8 cellular contexts compared by ENCODE assay signal in genomic region chr6:107459283-107460073, GRCh38. TPM values are rescaled to one million over a fixed set of nuclear protein-coding genes. Genes with fewer than 3 reads are reported as not detected.
DNase-seq lines count a peak whose midpoint lies in the region; ATAC-seq, FAIRE-seq and TF ChIP-seq lines count a peak whose summit lies in the region.

Gene PDSS2, minus strand, starts transcription at chr6:107459564. Its CDS starts 279 bp downstream, at chr6:107459285.

- peaks cover 18 to 40% (median 29%) of the 10 kb centered on the region in 4 donors for H3K4me1 Mint-ChIP-seq in CD4-positive, CD25-positive, alpha-beta regulatory T cell

- WGBS in HepG2 (ENCODE audit: low lambda C conversion rate) = 0% methylated on average over 15 of the region's 46 CpGs

- no TSS peak for BruUV-seq in HepG2 (replicated peaks; lab: Mats Ljungman, UMichigan)

- ATAC-seq in CD4-positive, CD25-positive, alpha-beta regulatory T cell (ENCODE audit: low read depth in 2 of 2) = peak; percentile 98 to 99
- ATAC-seq in GM19395 (IDR thresholded peaks at IDR 0.05; ENCODE audit: unreplicated experiment) (peak; percentile 96), HG03565 (IDR thresholded peaks at IDR 0.05; ENCODE audit: unreplicated experiment) (peak; percentile 94), HepG2 (peak; percentile 95)

- peak within 1 kb of the TSS; percentile 96 to 100 (median 98) for H3K4me3 Mint-ChIP-seq in CD4-positive, CD25-positive, alpha-beta regulatory T cell

- peak; percentile 93 to 99 for TF ChIP-seq POLR2A in HepG2 (IDR thresholded peaks at IDR 0.05; ENCODE audit: insufficient read depth in 1 of 2, low read depth in 2 of 2, low read length in 2 of 2)

- POLR2A ChIA-PET in HepG2 (lab: Yijun Ruan, JAX) = interaction anchor here (0.6 to 2.9 kb wide), 30 partner anchors 9 to 345 kb away, joined by 3 to 50 read pairs (median 4); partner anchors contain the start of genes BEND3 and SOBP

- peak within 1 kb of the TSS; percentile 94 for H3K4me2 ChIP-seq in HepG2 (ENCODE audit: low read depth, low read length)

- FAIRE-seq in HepG2 (lab: Jason Lieb, UNC) = peak; percentile 96

- H3K27ac ChIP-seq in CD4-positive, CD25-positive, alpha-beta regulatory T cell (ENCODE audit: insufficient read depth, low read length, poor library complexity, severe bottlenecking) = peak within 1 kb of the TSS; percentile 73
- peak within 1 kb of the TSS; percentile 93 for H3K27ac ChIP-seq in HepG2 (ENCODE audit: extremely low read length, insufficient read depth, low read length)

- in situ Hi-C loops in HepG2 (cut with HindIII; ENCODE audit: extremely low pct_ligation_motif_present, low pct_unique_long_range_greater_than_20kb) = loop anchor here (10.0 kb wide), 1 partner anchor 145 kb away; no protein-coding TSS in a partner anchor

- peaks cover 34% of the 10 kb centered on the region for H3K79me2 ChIP-seq in HepG2 (ENCODE audit: insufficient read depth, low read length)

- H2AFZ ChIP-seq in HepG2 (ENCODE audit: low read length) = peak within 1 kb of the TSS; percentile 77

- H3K27ac Mint-ChIP-seq in CD4-positive, CD25-positive, alpha-beta regulatory T cell = peak within 1 kb of the TSS; percentile 97 to 99 (median 98)

- peak within 1 kb of the TSS; percentile 91 for H3K9ac ChIP-seq in HepG2 (ENCODE audit: insufficient read depth, low read depth, low read length)

- H3K9me3 Mint-ChIP-seq in CD4-positive, CD25-positive, alpha-beta regulatory T cell = peaks cover 0 to 2% (median 0%) of the 10 kb centered on the region in 7 donors

- no peaks in the 10 kb centered on the region for H3K9me3 ChIP-seq in CD4-positive, CD25-positive, alpha-beta regulatory T cell (ENCODE audit: control insufficient read depth in 2 of 2, low read length in 2 of 2)
- no peaks in the 10 kb centered on the region for H3K9me3 ChIP-seq in HepG2 (ENCODE audit: low read length)

- intact Hi-C loops in HepG2 (cut with micrococcal nuclease; ENCODE audit: unreplicated experiment) = loop anchor here (1.0 kb wide), 2 partner anchors 31 to 141 kb away; partner anchors contain the start of gene SOBP

- TF ChIP-seq RAD21 in HepG2 (CRISPR knock-in tag; IDR thresholded peaks at IDR 0.05) = peak; percentile 29; the same call in 1 of the 2 replicates

- peak; percentile 85 for TF ChIP-seq CTCF in HepG2 (CRISPR knock-in tag; IDR thresholded peaks at IDR 0.05)

- H4K20me1 ChIP-seq in HepG2 (ENCODE audit: insufficient read depth, low read length) = no peaks in the 10 kb centered on the region

- DNase-seq in CD4-positive, CD25-positive, alpha-beta regulatory T cell = peak; percentile 95 to 97 (median 96)
- peak; percentile 93 for DNase-seq in NCI-H748 treated with DMSO at 0.1 percent for 48 hours (lab: John Stamatoyannopoulos, UW)
- peak; percentile 92 to 96 for DNase-seq in activated CD4-positive, alpha-beta T cell treated with anti-CD3 and anti-CD28 coated beads, Interleukin-2, amount 50 U/mL, for 24 hours (ENCODE audit: low read depth in 1 of 2, low spot score in 1 of 2)
- peak; percentile 96 for DNase-seq in dermis blood vessel endothelial cell
- DNase-seq in HepG2 (ENCODE audit: low spot score) = peak; percentile 97
- peak; percentile 99 for DNase-seq in stimulated activated CD4-positive, alpha-beta T cell treated with anti-CD3 and anti-CD28 coated beads, Interleukin-4, amount 100 ng/mL, for 1 hour

- TF ChIP-seq EP300 in HepG2 (IDR thresholded peaks at IDR 0.05; ENCODE audit: low read depth in 2 of 2, low read length in 2 of 2) (peak in 1 of 2 experiments; percentile 51; a peak in 1 of 4 replicates), HepG2 (CRISPR knock-in tag; IDR thresholded peaks at IDR 0.05; ENCODE audit: borderline replicate concordance) (no peak)

- CTCF ChIA-PET in HepG2 (lab: Yijun Ruan, JAX; ENCODE audit: low intra/inter-chr PET ratio, low total read pairs) = no interaction called here

- peaks cover 4% of the 10 kb centered on the region for H3K36me3 Mint-ChIP-seq in CD4-positive, CD25-positive, alpha-beta regulatory T cell

- no peaks in the 10 kb centered on the region for H3K27me3 ChIP-seq in CD4-positive, CD25-positive, alpha-beta regulatory T cell (ENCODE audit: control insufficient read depth, insufficient read depth, low read length)
- no peaks in the 10 kb centered on the region; a peak in 1 of 5 replicates for H3K27me3 ChIP-seq in HepG2 (ENCODE audit: control insufficient read depth in 1 of 2, insufficient read depth in 2 of 2, low read length in 2 of 2)

- no peaks in the 10 kb centered on the region for H3K36me3 ChIP-seq in CD4-positive, CD25-positive, alpha-beta regulatory T cell (ENCODE audit: control insufficient read depth, insufficient read depth, low read length)
- no peaks in the 10 kb centered on the region for H3K36me3 ChIP-seq in HepG2 (replicated peaks in 1 of 2; ENCODE audit: control insufficient read depth in 1 of 2, insufficient read depth in 2 of 2, low read length in 2 of 2)

- peaks cover 5% of the 10 kb centered on the region for H3K27me3 Mint-ChIP-seq in CD4-positive, CD25-positive, alpha-beta regulatory T cell

- H3K4me1 ChIP-seq in CD4-positive, CD25-positive, alpha-beta regulatory T cell (ENCODE audit: control insufficient read depth, insufficient read depth, low read length, poor library complexity, severe bottlenecking) = peaks cover 12% of the 10 kb centered on the region
- peaks cover 57% of the 10 kb centered on the region for H3K4me1 ChIP-seq in HepG2 (ENCODE audit: insufficient read depth, low read length)

- peak within 1 kb of the TSS; percentile 98 for H3K4me3 ChIP-seq in CD4-positive, CD25-positive, alpha-beta regulatory T cell (ENCODE audit: low read depth, low read length)
- H3K4me3 ChIP-seq in HepG2 (replicated peaks in 1 of 3; ENCODE audit: insufficient read depth in 1 of 3, low read depth in 2 of 3, low read length in 3 of 3) = peak within 1 kb of the TSS; percentile 90 to 98 (median 92)

TF ChIP-seq in HepG2, 621 proteins besides CTCF, POLR2A, EP300 and RAD21 (continues in another document):
- TF ChIP-seq GATA4 (IDR thresholded peaks at IDR 0.05; ENCODE audit: borderline replicate concordance, low read depth) (0 out of 2 replicates have a peak, but pooled peaks have one; percentile 5), ZMYM3 (CRISPR knock-in tag; IDR thresholded peaks at IDR 0.05) (0 out of 2 replicates have a peak, but pooled peaks have one; percentile 13), SP4 (CRISPR knock-in tag; IDR thresholded peaks at IDR 0.05) (peak; percentile 83; the same call in 1 of the 2 replicates), ZNF362 (CRISPR knock-in tag; IDR thresholded peaks at IDR 0.05; ENCODE audit: borderline replicate concordance) (0 out of 2 replicates have a peak, but pooled peaks have one; percentile 41), U2AF1 (optimal IDR thresholded peaks at IDR 0.05; ENCODE audit: low read depth, low read length) (peak; percentile 22)

RNA-seq across cellular contexts. Expression of gene PDSS2, which starts in this region (rescaled TPM):
- 13.7 TPM for total RNA-seq in CD4-positive, CD25-positive, alpha-beta regulatory T cell
- polyA plus RNA-seq in CD4-positive, CD25-positive, alpha-beta regulatory T cell = 10 to 100 TPM; 11.6 to 18.8 (median 15.4) TPM
- total RNA-seq in dermis blood vessel endothelial cell (6.6 and 9.1 TPM in 2 replicates), HepG2 (2016; rRNA removed; fragmentation: Illumina TruSeq; extraction: Trizol) (17.0 and 23.7 TPM in 2 replicates)
- total RNA-seq in HepG2 (2016; cell fraction: cytosol; rRNA removed; fragmentation: Illumina TruSeq; extraction: Trizol; ENCODE audit: low read depth) = 2.9 and 3.2 TPM in 2 replicates
- 18.3 and 23.8 TPM in 2 replicates for total RNA-seq in HepG2 (2016; cell fraction: insoluble cytoplasmic fraction; rRNA removed; fragmentation: Illumina TruSeq; extraction: Trizol)
- total RNA-seq in HepG2 (2016; cell fraction: membrane; rRNA removed; fragmentation: Illumina TruSeq; extraction: Trizol) = 9.3 and 9.5 TPM in 2 replicates
- 14.1 and 15.4 TPM in 2 replicates for total RNA-seq in HepG2 (2016; cell fraction: nucleus; rRNA removed; fragmentation: Illumina TruSeq; extraction: Trizol)
- 12.5 and 16.2 TPM in 2 replicates for polyA plus RNA-seq in HepG2 (2011; rRNA removed)
- 9.6 and 11.7 TPM in 2 replicates for polyA plus RNA-seq in HepG2 (2011; cell fraction: cytosol; rRNA removed)
- 7.2 and 7.4 TPM in 2 replicates for polyA plus RNA-seq in HepG2 (2011; cell fraction: nucleus; rRNA removed)
- 9.1 and 10.3 TPM in 2 replicates for polyA plus RNA-seq in HepG2 (2012)
- polyA plus RNA-seq in HepG2 (2016; cell fraction: cytosol; fragmentation: Illumina TruSeq; extraction: Trizol; ENCODE audit: low read depth) = 2.9 TPM in 2 replicates
- 23.7 and 26.1 TPM in 2 replicates for polyA plus RNA-seq in HepG2 (2016; cell fraction: insoluble cytoplasmic fraction; fragmentation: Illumina TruSeq; extraction: Trizol; ENCODE audit: low read depth)
- 5.0 and 6.5 TPM in 2 replicates for polyA plus RNA-seq in HepG2 (2016; cell fraction: membrane; fragmentation: Illumina TruSeq; extraction: Trizol; ENCODE audit: low read depth)
- 9.4 and 12.7 TPM in 2 replicates for polyA plus RNA-seq in HepG2 (2016; cell fraction: nucleus; fragmentation: Illumina TruSeq; extraction: Trizol; ENCODE audit: insufficient read depth, low read depth)
- 31.3 and 38.1 TPM in 2 replicates for polyA minus RNA-seq in HepG2 (2011; rRNA and poly(A)+ RNA removed; ENCODE audit: low replicate concordance)
- polyA minus RNA-seq in HepG2 (2011; cell fraction: cytosol; rRNA and poly(A)+ RNA removed) = 11.1 and 12.6 TPM in 2 replicates
- polyA minus RNA-seq in HepG2 (2011; cell fraction: nucleus; rRNA and poly(A)+ RNA removed) = 31.7 and 32.4 TPM in 2 replicates

Comparison
In these comparisons a context has a peak if more than half of its experiments do, and no peak if none do; other contexts are left out.
1. Peak in every context shown above with its lines: DNase-seq, ATAC-seq, H3K4me3 ChIP-seq and H3K27ac ChIP-seq.